Comparison of ENCODE assay signal across 8 cellular contexts in the genomic region with DNA sequence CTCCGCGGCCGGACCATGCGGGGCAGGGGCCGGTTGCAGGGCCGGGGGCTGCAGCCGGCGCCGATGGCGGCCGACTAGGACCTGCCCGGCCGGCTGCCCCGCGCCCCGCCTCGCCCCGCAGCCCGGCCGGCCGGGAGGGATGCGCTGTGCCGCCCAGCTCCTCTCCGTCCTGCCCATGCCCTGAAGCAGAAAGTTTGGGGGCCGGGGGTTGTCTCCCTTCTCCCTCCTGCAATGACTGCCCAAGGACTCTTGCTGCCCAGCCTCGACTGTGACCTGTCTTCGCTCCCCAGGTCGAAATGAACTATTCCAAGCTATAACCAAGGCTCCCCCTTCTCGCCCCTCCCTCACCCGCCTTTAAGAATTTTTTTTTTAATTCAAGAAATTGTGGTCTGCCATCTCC. TPM values are rescaled to one million over a fixed set of nuclear protein-coding genes. Genes with fewer than 3 reads are reported as not detected.
DNase-seq lines count a peak whose midpoint lies in the region; ATAC-seq and TF ChIP-seq lines count a peak whose summit lies in the region.

No MANE protein-coding gene starts in this region.

- peak overlapping the region; percentile 73 for H3K4me3 ChIP-seq in AG04449 (ENCODE audit: low read depth, low read length)
- peak overlapping the region; percentile 58 for H3K4me3 ChIP-seq in iPS-11a (ENCODE audit: low read depth, low read length)

- H3K27ac Mint-ChIP-seq in activated CD4-positive, alpha-beta memory T cell treated with anti-CD3 and anti-CD28 coated beads, Interleukin-2, amount 10 ng/mL, durations not matched to agents 7 days and 5 days = no peak overlapping the region
- peak overlapping the region; percentile 80 for H3K27ac Mint-ChIP-seq in stimulated activated naive CD8-positive, alpha-beta T cell treated with anti-CD3 and anti-CD28 coated beads, Interleukin-15, Interleukin-2, amounts not matched to agents 100 ng/mL and 50 ng/mL, for 24 hours

- POLR2A ChIA-PET in AG04449 (lab: Yijun Ruan, JAX) = interaction anchor here (0.7 to 1.2 kb wide), 4 partner anchors 16 to 31 kb away, joined by 3 to 4 read pairs (median 4); a partner anchor contains a TSS
- POLR2A ChIA-PET in activated CD4-positive, alpha-beta memory T cell treated with anti-CD3 and anti-CD28 coated beads, Interleukin-2, amount 10 ng/mL, durations not matched to agents 7 days and 5 days (lab: Charles Lee) = interaction anchor here (1.5 to 4.1 kb wide), 5 partner anchors 16 to 107 kb away, joined by 7 to 26 read pairs (median 16); a partner anchor contains a TSS

- DNase-seq in AG04449 (ENCODE audit: low read depth, low spot score) = no peak
- DNase-seq in activated CD4-positive, alpha-beta memory T cell treated with anti-CD3 and anti-CD28 coated beads, Interleukin-2, amount 10 ng/mL, durations not matched to agents 7 days and 5 days = no peak
- no peak for DNase-seq in T1000 (lab: John Stamatoyannopoulos, UW)
- DNase-seq in epidermal melanocyte (ENCODE audit: insufficient read length, low spot score) = no peak

- ATAC-seq in GM21825 (IDR thresholded peaks at IDR 0.05; ENCODE audit: unreplicated experiment) (peak; percentile 24), GM19467 (IDR thresholded peaks at IDR 0.05; ENCODE audit: unreplicated experiment) (no peak)

- no peak for TF ChIP-seq CTCF in AG04449 (IDR thresholded peaks at IDR 0.05; ENCODE audit: insufficient read depth, low read length, missing control alignments)

- H3K27me3 Mint-ChIP-seq in activated CD4-positive, alpha-beta memory T cell treated with anti-CD3 and anti-CD28 coated beads, Interleukin-2, amount 10 ng/mL, durations not matched to agents 7 days and 5 days = peaks cover 40% of the 10 kb centered on the region
- peaks cover 26% of the 10 kb centered on the region for H3K27me3 Mint-ChIP-seq in stimulated activated naive CD8-positive, alpha-beta T cell treated with anti-CD3 and anti-CD28 coated beads, Interleukin-15, Interleukin-2, amounts not matched to agents 100 ng/mL and 50 ng/mL, for 24 hours

- peaks cover 38% of the 10 kb centered on the region for H3K4me1 Mint-ChIP-seq in activated CD4-positive, alpha-beta memory T cell treated with anti-CD3 and anti-CD28 coated beads, Interleukin-2, amount 10 ng/mL, durations not matched to agents 7 days and 5 days
- H3K4me1 Mint-ChIP-seq in stimulated activated naive CD8-positive, alpha-beta T cell treated with anti-CD3 and anti-CD28 coated beads, Interleukin-15, Interleukin-2, amounts not matched to agents 100 ng/mL and 50 ng/mL, for 24 hours (ENCODE audit: low read depth) = peaks cover 52% of the 10 kb centered on the region

- CTCF ChIA-PET in AG04449 (lab: Yijun Ruan, JAX) = interaction anchor here (1.1 to 4.7 kb wide), 9 partner anchors 15 to 107 kb away, joined by 4 to 37 read pairs (median 11); no protein-coding TSS in a partner anchor
- CTCF ChIA-PET in activated CD4-positive, alpha-beta memory T cell treated with anti-CD3 and anti-CD28 coated beads, Interleukin-2, amount 10 ng/mL, durations not matched to agents 7 days and 5 days (lab: Charles Lee) = interaction anchor here (0.9 to 5.2 kb wide), 12 partner anchors 10 to 257 kb away, joined by 3 to 92 read pairs (median 4); no protein-coding TSS in a partner anchor

- H3K4me3 Mint-ChIP-seq in activated CD4-positive, alpha-beta memory T cell treated with anti-CD3 and anti-CD28 coated beads, Interleukin-2, amount 10 ng/mL, durations not matched to agents 7 days and 5 days = peak overlapping the region; percentile 82
- peak overlapping the region; percentile 93 for H3K4me3 Mint-ChIP-seq in stimulated activated naive CD8-positive, alpha-beta T cell treated with anti-CD3 and anti-CD28 coated beads, Interleukin-15, Interleukin-2, amounts not matched to agents 100 ng/mL and 50 ng/mL, for 24 hours

- no peaks in the 10 kb centered on the region for H3K36me3 Mint-ChIP-seq in activated CD4-positive, alpha-beta memory T cell treated with anti-CD3 and anti-CD28 coated beads, Interleukin-2, amount 10 ng/mL, durations not matched to agents 7 days and 5 days (ENCODE audit: low read depth)
- H3K36me3 Mint-ChIP-seq in stimulated activated naive CD8-positive, alpha-beta T cell treated with anti-CD3 and anti-CD28 coated beads, Interleukin-15, Interleukin-2, amounts not matched to agents 100 ng/mL and 50 ng/mL, for 24 hours (ENCODE audit: low read depth) = peaks cover 3% of the 10 kb centered on the region

- no peaks in the 10 kb centered on the region for H3K9me3 Mint-ChIP-seq in activated CD4-positive, alpha-beta memory T cell treated with anti-CD3 and anti-CD28 coated beads, Interleukin-2, amount 10 ng/mL, durations not matched to agents 7 days and 5 days
- H3K9me3 Mint-ChIP-seq in stimulated activated naive CD8-positive, alpha-beta T cell treated with anti-CD3 and anti-CD28 coated beads, Interleukin-15, Interleukin-2, amounts not matched to agents 100 ng/mL and 50 ng/mL, for 24 hours = no peaks in the 10 kb centered on the region

RNA-seq across cellular contexts. Expression of a gene that starts 0.3 kb away (rescaled TPM):
- 1 to 10 TPM; 1.8 TPM for total RNA-seq in activated CD4-positive, alpha-beta memory T cell treated with anti-CD3 and anti-CD28 coated beads, Interleukin-2, amount 10 ng/mL, durations not matched to agents 7 days and 5 days

RNA-seq across cellular contexts. Expression of a gene that starts 16.6 kb away (rescaled TPM):
- total RNA-seq in activated CD4-positive, alpha-beta memory T cell treated with anti-CD3 and anti-CD28 coated beads, Interleukin-2, amount 10 ng/mL, durations not matched to agents 7 days and 5 days = 1 to 10 TPM; 8.8 to 9.2 TPM
